ENCODE assay signal across 23 cellular contexts in genomic region chr12:50525422-50525821, GRCh38. TPM values are rescaled to one million over a fixed set of nuclear protein-coding genes. Genes with fewer than 3 reads are reported as not detected.
A peak's percentile ranks its signal among the peaks of the same experiment; 100 is the strongest.
DNase-seq lines count a peak whose midpoint lies in the region; ATAC-seq and TF ChIP-seq lines count a peak whose summit lies in the region.
"Had no signal": no experiment of that assay in that cellular context is flagged by ENCODE, and none has a peak within 500 bp of the region (broad histone marks: within the 10 kb centered on the region; RNA-seq: fewer than 3 reads in every experiment).

No MANE protein-coding gene starts in this region.

- H3K4me1 ChIP-seq in breast epithelium (no peaks in the 10 kb centered on the region), liver (ENCODE audit: control insufficient read depth in 4 of 4, insufficient read depth in 4 of 4, low read length in 3 of 4) (peaks cover 6 to 65% (median 37%) of the 10 kb centered on the region in 4 donors), transverse colon (peaks cover 18 to 71% (median 26%) of the 10 kb centered on the region in 4 donors)

- no peak overlapping the region for H3K9ac ChIP-seq in liver (ENCODE audit: low read depth in 1 of 2, low read length in 2 of 2)

- peaks cover 8% of the 10 kb centered on the region for H3K9me3 Mint-ChIP-seq in MCF 10A (ENCODE audit: unreplicated experiment)
- H3K9me3 Mint-ChIP-seq: activated T-cell treated with anti-CD3 and anti-CD28 coated beads, Interleukin-2, amount 50 U/mL, for 4 hours; immature natural killer cell had no signal

- no peaks in the 10 kb centered on the region for H3K4me1 Mint-ChIP-seq in MCF 10A (ENCODE audit: insufficient read depth, unreplicated experiment)

- in situ Hi-C loops in transverse colon (cut with MboI; ENCODE audit: low pct_ligation_motif_present in 1 of 4, low pct_unique_long_range_greater_than_20kb in 1 of 4, low sequenced_read_pairs in 3 of 4): no loop called here

- H3K27ac ChIP-seq in breast epithelium (no peak overlapping the region), VCaP (peak overlapping the region; percentile 100), liver (ENCODE audit: low read depth in 1 of 2, low read length in 2 of 2) (peak overlapping the region; percentile 93), transverse colon (peak overlapping the region; percentile 51 to 73 (median 66))
- H3K27ac ChIP-seq: epithelial cell of prostate had no signal

- ATAC-seq in HG02623 (IDR thresholded peaks at IDR 0.05; ENCODE audit: unreplicated experiment) (no peak), GM18517 (IDR thresholded peaks at IDR 0.05; ENCODE audit: unreplicated experiment) (no peak), HG02973 (IDR thresholded peaks at IDR 0.05; ENCODE audit: unreplicated experiment) (no peak)
- ATAC-seq: activated T-cell treated with anti-CD3 and anti-CD28 coated beads, Interleukin-2, amount 50 U/mL, for 4 hours; stimulated activated naive CD8-positive, alpha-beta T cell treated with anti-CD3 and anti-CD28 coated beads, Interleukin-15, Interleukin-2, amounts not matched to agents 100 U/mL and 50 U/mL, for 24 hours had no signal

- TF ChIP-seq CTCF in MCF 10A (IDR thresholded peaks at IDR 0.05; ENCODE audit: unreplicated experiment) (no peak), breast epithelium (IDR thresholded peaks at IDR 0.05) (no peak), VCaP (conservative IDR thresholded peaks at IDR 0.05) (no peak), liver (IDR thresholded peaks at IDR 0.05; ENCODE audit: low read depth, low read length, missing input control) (no peak), transverse colon (IDR thresholded peaks at IDR 0.05) (no peak)

- CTCF ChIA-PET in MCF 10A (lab: Yijun Ruan, JAX): interaction anchor here (1.5 kb wide), 1 partner anchor 20 kb away, joined by 5 read pairs; the partner anchor contains the start of gene DIP2B

- BruUV-seq in MCF 10A (replicated peaks; lab: Mats Ljungman, UMichigan): no TSS peak

- TF ChIP-seq RAD21 in liver (IDR thresholded peaks at IDR 0.05): no peak

- intact Hi-C loops in MCF 10A (cut with micrococcal nuclease) (no loop called here), breast epithelium (cut with DNase I; ENCODE audit: low total_unique reads) (no loop called here), transverse colon (cut with DNase I; ENCODE audit: low total_unique reads) (no loop called here)

- H3K36me3 ChIP-seq in breast epithelium: no peaks in the 10 kb centered on the region
- no peaks in the 10 kb centered on the region for H3K36me3 ChIP-seq in liver (ENCODE audit: control insufficient read depth in 4 of 4, insufficient read depth in 3 of 4, low read depth in 1 of 4, low read length in 3 of 4)
- no peaks in the 10 kb centered on the region for H3K36me3 ChIP-seq in transverse colon
- H3K36me3 ChIP-seq: HAP-1, left lung had no signal

- DNase-seq in MCF 10A (ENCODE audit: unreplicated experiment): no peak
- no peak for DNase-seq in breast epithelium (ENCODE audit: low spot score in 2 of 2)
- DNase-seq in transverse colon: no peak
- DNase-seq: activated CD4-positive, alpha-beta T cell treated with anti-CD3 and anti-CD28 coated beads, Interleukin-2, amount 50 U/mL, for 48 hours; activated T-cell treated with anti-CD3 and anti-CD28 coated beads, Interleukin-2, amount 50 U/mL, for 4 hours; immature natural killer cell; Kasumi-1; left lung; NCI-H1092 treated with DMSO at 0.1 percent for 48 hours; NCI-H2029 treated with DMSO at 0.1 percent for 48 hours; NCI-H446 treated with DMSO at 0.1 percent for 48 hours; stimulated activated CD4-positive, alpha-beta T cell treated with anti-CD3 and anti-CD28 coated beads, Interleukin-2, amount 100 ng/mL, for 24 hours; stimulated activated naive CD8-positive, alpha-beta T cell treated with anti-CD3 and anti-CD28 coated beads, Interleukin-15, Interleukin-2, amounts not matched to agents 100 U/mL and 50 U/mL, for 24 hours had no signal

- peak overlapping the region; percentile 53 for H3K27ac Mint-ChIP-seq in MCF 10A (ENCODE audit: low read depth, unreplicated experiment)
- H3K27ac Mint-ChIP-seq: mesothelial cell of epicardium had no signal

- POLR2A ChIA-PET in MCF 10A (lab: Yijun Ruan, JAX): interaction anchor here (1.2 kb wide), 1 partner anchor 12 kb away, joined by 3 read pairs; no protein-coding TSS in a partner anchor

- WGBS in liver: 92% methylated on average over 2 of the region's 2 CpGs
- WGBS in transverse colon (ENCODE audit: low coverage in 1 of 2), 2 donors: 89 to 91% methylated on average over 2 of the region's 2 CpGs

- no peak for TF ChIP-seq EP300 in transverse colon (IDR thresholded peaks at IDR 0.05; ENCODE audit: low read depth)

- no peak for TF ChIP-seq POLR2A in breast epithelium (IDR thresholded peaks at IDR 0.05)
- TF ChIP-seq POLR2A in transverse colon (IDR thresholded peaks at IDR 0.05): no peak

- H3K27me3 ChIP-seq in breast epithelium (no peaks in the 10 kb centered on the region), liver (ENCODE audit: control insufficient read depth in 4 of 4, insufficient read depth in 4 of 4, low read length in 3 of 4) (no peaks in the 10 kb centered on the region), transverse colon (no peaks in the 10 kb centered on the region)
- H3K27me3 ChIP-seq: left lung, tibial nerve had no signal

- no peaks in the 10 kb centered on the region for H3K9me3 ChIP-seq in breast epithelium
- no peaks in the 10 kb centered on the region for H3K9me3 ChIP-seq in liver (ENCODE audit: control insufficient read depth in 4 of 4, low read length in 3 of 4)
- H3K9me3 ChIP-seq in transverse colon: no peaks in the 10 kb centered on the region
- H3K9me3 ChIP-seq: HAP-1, left lung, tibial nerve had no signal

- peaks cover 8% of the 10 kb centered on the region for H3K36me3 Mint-ChIP-seq in MCF 10A (ENCODE audit: insufficient read depth, unreplicated experiment)

- H3K4me3 Mint-ChIP-seq in MCF 10A (ENCODE audit: unreplicated experiment): no peak overlapping the region
- H3K4me3 Mint-ChIP-seq: activated T-cell treated with anti-CD3 and anti-CD28 coated beads, Interleukin-2, amount 50 U/mL, for 4 hours; immature natural killer cell; mesothelial cell of epicardium had no signal

- H3K4me3 ChIP-seq in breast epithelium (no peak overlapping the region), liver (ENCODE audit: low read depth in 1 of 3, low read length in 3 of 3) (no peak overlapping the region), transverse colon (no peak overlapping the region)
- H3K4me3 ChIP-seq: HAP-1, left lung, skin epidermis, tibial nerve had no signal

- H3K27me3 Mint-ChIP-seq in MCF 10A (ENCODE audit: insufficient read depth, unreplicated experiment): no peaks in the 10 kb centered on the region

TF ChIP-seq in liver, 16 proteins besides CTCF, POLR2A, EP300 and RAD21 (continues in another document):
- TF ChIP-seq FOXA1 (IDR thresholded peaks at IDR 0.05): no peak
- TF ChIP-seq YY1 (IDR thresholded peaks at IDR 0.05): no peak
- TF ChIP-seq GABPA (IDR thresholded peaks at IDR 0.05 in 1 of 2, conservative IDR thresholded peaks at IDR 0.05 in 1 of 2): no peak
- TF ChIP-seq JUND (IDR thresholded peaks at IDR 0.05): no peak
- no peak for TF ChIP-seq TAF1 (conservative IDR thresholded peaks at IDR 0.05)
- TF ChIP-seq, protein P1, sequence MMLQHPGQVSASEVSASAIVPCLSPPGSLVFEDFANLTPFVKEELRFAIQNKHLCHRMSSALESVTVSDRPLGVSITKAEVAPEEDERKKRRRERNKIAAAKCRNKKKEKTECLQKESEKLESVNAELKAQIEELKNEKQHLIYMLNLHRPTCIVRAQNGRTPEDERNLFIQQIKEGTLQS (IDR thresholded peaks at IDR 0.05): no peak
- no peak for TF ChIP-seq SP1 (IDR thresholded peaks at IDR 0.05)
- no peak for TF ChIP-seq HNF4G (IDR thresholded peaks at IDR 0.05)
- no peak for TF ChIP-seq HNF4A (conservative IDR thresholded peaks at IDR 0.05)
- TF ChIP-seq RXRA (IDR thresholded peaks at IDR 0.05): no peak
- TF ChIP-seq, protein P2, sequence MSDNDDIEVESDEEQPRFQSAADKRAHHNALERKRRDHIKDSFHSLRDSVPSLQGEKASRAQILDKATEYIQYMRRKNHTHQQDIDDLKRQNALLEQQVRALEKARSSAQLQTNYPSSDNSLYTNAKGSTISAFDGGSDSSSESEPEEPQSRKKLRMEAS (IDR thresholded peaks at IDR 0.05): no peak
- TF ChIP-seq, protein P3, sequence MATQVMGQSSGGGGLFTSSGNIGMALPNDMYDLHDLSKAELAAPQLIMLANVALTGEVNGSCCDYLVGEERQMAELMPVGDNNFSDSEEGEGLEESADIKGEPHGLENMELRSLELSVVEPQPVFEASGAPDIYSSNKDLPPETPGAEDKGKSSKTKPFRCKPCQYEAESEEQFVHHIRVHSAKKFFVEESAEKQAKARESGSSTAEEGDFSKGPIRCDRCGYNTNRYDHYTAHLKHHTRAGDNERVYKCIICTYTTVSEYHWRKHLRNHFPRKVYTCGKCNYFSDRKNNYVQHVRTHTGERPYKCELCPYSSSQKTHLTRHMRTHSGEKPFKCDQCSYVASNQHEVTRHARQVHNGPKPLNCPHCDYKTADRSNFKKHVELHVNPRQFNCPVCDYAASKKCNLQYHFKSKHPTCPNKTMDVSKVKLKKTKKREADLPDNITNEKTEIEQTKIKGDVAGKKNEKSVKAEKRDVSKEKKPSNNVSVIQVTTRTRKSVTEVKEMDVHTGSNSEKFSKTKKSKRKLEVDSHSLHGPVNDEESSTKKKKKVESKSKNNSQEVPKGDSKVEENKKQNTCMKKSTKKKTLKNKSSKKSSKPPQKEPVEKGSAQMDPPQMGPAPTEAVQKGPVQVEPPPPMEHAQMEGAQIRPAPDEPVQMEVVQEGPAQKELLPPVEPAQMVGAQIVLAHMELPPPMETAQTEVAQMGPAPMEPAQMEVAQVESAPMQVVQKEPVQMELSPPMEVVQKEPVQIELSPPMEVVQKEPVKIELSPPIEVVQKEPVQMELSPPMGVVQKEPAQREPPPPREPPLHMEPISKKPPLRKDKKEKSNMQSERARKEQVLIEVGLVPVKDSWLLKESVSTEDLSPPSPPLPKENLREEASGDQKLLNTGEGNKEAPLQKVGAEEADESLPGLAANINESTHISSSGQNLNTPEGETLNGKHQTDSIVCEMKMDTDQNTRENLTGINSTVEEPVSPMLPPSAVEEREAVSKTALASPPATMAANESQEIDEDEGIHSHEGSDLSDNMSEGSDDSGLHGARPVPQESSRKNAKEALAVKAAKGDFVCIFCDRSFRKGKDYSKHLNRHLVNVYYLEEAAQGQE (IDR thresholded peaks at IDR 0.05): no peak
- TF ChIP-seq FOXA2 (IDR thresholded peaks at IDR 0.05): no peak
- TF ChIP-seq NR2F2 (IDR thresholded peaks at IDR 0.05): no peak

RNA-seq across cellular contexts. Expression of gene DIP2B, which starts 20.6 kb away (rescaled TPM):
- total RNA-seq in MCF 10A (2022): 18.8 and 19.0 TPM in 2 replicates
- 10 to 100 TPM; 26.6 to 44.8 (median 33.4) TPM for total RNA-seq in breast epithelium
- 10 to 100 TPM; 19.0 to 30.7 TPM for total RNA-seq in liver
- polyA plus RNA-seq in liver: 1 to 10 TPM; 4.8 to 8.5 TPM
- 100 to 1,000 TPM in 1 of 4 donors, 10 to 100 TPM in 3; 40.0 to 129 (median 57.9) TPM for total RNA-seq in transverse colon

Comparison
In these comparisons a context has a peak if more than half of its experiments do, and no peak if none do; other contexts are left out.
1. H3K27ac ChIP-seq: peak in VCaP (single experiment), liver (2 of 2) and transverse colon (4 of 4); none in breast epithelium (0 of 2).